In genomic region chr14:21734457-21735074, GRCh38 we compare ENCODE assay signal across 8 cellular contexts.
DNase-seq lines count a peak whose midpoint lies in the region; ATAC-seq and TF ChIP-seq lines count a peak whose summit lies in the region.

No MANE protein-coding gene starts in this region.

- H3K9me3 Mint-ChIP-seq in activated CD8-positive, alpha-beta T cell treated with anti-CD3 and anti-CD28 coated beads, Interleukin-2, amount 10 ng/mL, durations not matched to agents 7 days and 5 days (ENCODE audit: insufficient read depth), result no peaks in the 10 kb centered on the region
- no peaks in the 10 kb centered on the region for H3K9me3 Mint-ChIP-seq in immature natural killer cell

- peaks cover 2% of the 10 kb centered on the region for H3K36me3 Mint-ChIP-seq in activated CD8-positive, alpha-beta T cell treated with anti-CD3 and anti-CD28 coated beads, Interleukin-2, amount 10 ng/mL, durations not matched to agents 7 days and 5 days (ENCODE audit: low read depth)
- H3K36me3 Mint-ChIP-seq in immature natural killer cell, result no peaks in the 10 kb centered on the region

- POLR2A ChIA-PET in activated CD8-positive, alpha-beta T cell treated with anti-CD3 and anti-CD28 coated beads, Interleukin-2, amount 10 ng/mL, durations not matched to agents 7 days and 5 days (lab: Charles Lee), result no interaction called here

- H3K4me1 ChIP-seq in upper lobe of right lung, result no peaks in the 10 kb centered on the region

- H3K4me1 Mint-ChIP-seq in activated CD8-positive, alpha-beta T cell treated with anti-CD3 and anti-CD28 coated beads, Interleukin-2, amount 10 ng/mL, durations not matched to agents 7 days and 5 days (ENCODE audit: low read depth), result peaks cover 13% of the 10 kb centered on the region
- H3K4me1 Mint-ChIP-seq in immature natural killer cell, result peaks cover 5 to 15% of the 10 kb centered on the region in 2 donors

- H3K36me3 ChIP-seq in upper lobe of right lung, result no peaks in the 10 kb centered on the region

- H3K27me3 Mint-ChIP-seq in activated CD8-positive, alpha-beta T cell treated with anti-CD3 and anti-CD28 coated beads, Interleukin-2, amount 10 ng/mL, durations not matched to agents 7 days and 5 days (ENCODE audit: low read depth), result peaks cover 25% of the 10 kb centered on the region
- peaks cover 3 to 18% (median 10%) of the 10 kb centered on the region in 3 donors for H3K27me3 Mint-ChIP-seq in immature natural killer cell (ENCODE audit: low read depth in 3 of 3)

- peaks cover 6% of the 10 kb centered on the region for H3K27me3 ChIP-seq in upper lobe of right lung

- no peak overlapping the region for H3K27ac Mint-ChIP-seq in activated CD8-positive, alpha-beta T cell treated with anti-CD3 and anti-CD28 coated beads, Interleukin-2, amount 10 ng/mL, durations not matched to agents 7 days and 5 days
- no peak overlapping the region for H3K27ac Mint-ChIP-seq in immature natural killer cell

- intact Hi-C loops in upper lobe of right lung (cut with DNase I), result no loop called here

- no peak overlapping the region for H3K27ac ChIP-seq in upper lobe of right lung

- TF ChIP-seq CTCF in GM12864 (IDR thresholded peaks at IDR 0.05; ENCODE audit: low read depth, low read length, missing control alignments), result peak; percentile 66
- peak; percentile 64 for TF ChIP-seq CTCF in upper lobe of right lung (IDR thresholded peaks at IDR 0.05)

- ATAC-seq in activated CD8-positive, alpha-beta T cell treated with anti-CD3 and anti-CD28 coated beads, Interleukin-2, amount 10 ng/mL, durations not matched to agents 7 days and 5 days, result peak; percentile 41
- ATAC-seq in upper lobe of right lung, result peak; percentile 77
- ATAC-seq in HG02884 (IDR thresholded peaks at IDR 0.05; ENCODE audit: unreplicated experiment), result no peak
- no peak for ATAC-seq in HG03139 (IDR thresholded peaks at IDR 0.05; ENCODE audit: unreplicated experiment)

- H3K4me3 ChIP-seq in GM12864 (ENCODE audit: low read depth, low read length), result no peak overlapping the region
- no peak overlapping the region for H3K4me3 ChIP-seq in upper lobe of right lung

- H3K4me3 Mint-ChIP-seq in activated CD8-positive, alpha-beta T cell treated with anti-CD3 and anti-CD28 coated beads, Interleukin-2, amount 10 ng/mL, durations not matched to agents 7 days and 5 days, result peak overlapping the region; percentile 64
- peak overlapping the region in 1 of 5 donors; percentile 36 for H3K4me3 Mint-ChIP-seq in immature natural killer cell

- CTCF ChIA-PET in activated CD8-positive, alpha-beta T cell treated with anti-CD3 and anti-CD28 coated beads, Interleukin-2, amount 10 ng/mL, durations not matched to agents 7 days and 5 days (lab: Charles Lee), result interaction anchor here (0.7 to 3.3 kb wide), 15 partner anchors 11 to 1088 kb away, joined by 3 to 40 read pairs (median 4); partner anchors contain the start of gene OR4E1

- H3K9me3 ChIP-seq in upper lobe of right lung, result no peaks in the 10 kb centered on the region

- DNase-seq in CD1c-positive myeloid dendritic cell (ENCODE audit: extremely low spot score) (peak; percentile 67), GM12864 (ENCODE audit: low read depth) (peak; percentile 29), NCI-H226 (peak; percentile 54), immature natural killer cell (peak; percentile 13 to 44 (median 28)), upper lobe of right lung (no peak)
- peak; percentile 68 for DNase-seq in activated CD8-positive, alpha-beta T cell treated with anti-CD3 and anti-CD28 coated beads, Interleukin-2, amount 10 ng/mL, durations not matched to agents 7 days and 5 days

Comparison
In these comparisons a context has a peak if more than half of its experiments do, and no peak if none do; other contexts are left out.
1. ATAC-seq: peak in activated CD8-positive, alpha-beta T cell treated with anti-CD3 and anti-CD28 coated beads, Interleukin-2, amount 10 ng/mL, durations not matched to agents 7 days and 5 days (single experiment) and upper lobe of right lung (single experiment); none in HG02884 (single experiment) and HG03139 (single experiment).